In genomic region chr12:104506691-104507401, GRCh38 we compare ENCODE assay signal across 10 cellular contexts. TPM values are rescaled to one million over a fixed set of nuclear protein-coding genes. Genes with fewer than 3 reads are reported as not detected.
DNase-seq lines count a peak whose midpoint lies in the region; ATAC-seq and TF ChIP-seq lines count a peak whose summit lies in the region.
"Had no signal": no experiment of that assay in that cellular context is flagged by ENCODE, and none has a peak within 500 bp of the region (broad histone marks: within the 10 kb centered on the region; RNA-seq: fewer than 3 reads in every experiment).

No MANE protein-coding gene starts in this region.

- H2AFZ ChIP-seq in smooth muscle cell (ENCODE audit: low read depth), result no peak overlapping the region

- TF ChIP-seq CTCF in HEK293 (tag by site-specific recombination; IDR thresholded peaks at IDR 0.05) (no peak), neural crest cell (conservative IDR thresholded peaks at IDR 0.05) (no peak), smooth muscle cell (IDR thresholded peaks at IDR 0.05; ENCODE audit: borderline replicate concordance, insufficient read depth, poor library complexity, severe bottlenecking) (no peak)

- CTCF ChIA-PET in HEK293 (lab: Yijun Ruan, JAX), result interaction anchor here (0.9 kb wide), 1 partner anchor 125 kb away, joined by 3 read pairs; no protein-coding TSS in a partner anchor

- peaks cover 22% of the 10 kb centered on the region for H3K4me1 Mint-ChIP-seq in neural crest cell

- ATAC-seq in esophagus mucosa, result no peak
- ATAC-seq: activated CD4-positive, alpha-beta T cell treated with anti-CD3 and anti-CD28 coated beads for 36 hours had no signal

- H3K4me2 ChIP-seq in smooth muscle cell, result no peak overlapping the region

- 74% methylated on average over 10 of the region's 13 CpGs for WGBS in smooth muscle cell (ENCODE audit: low lambda C conversion rate)

- no peaks in the 10 kb centered on the region for H3K9me3 ChIP-seq in HEK293 (ENCODE audit: control insufficient read depth, insufficient read depth, low read depth, low read length)
- no peaks in the 10 kb centered on the region for H3K9me3 ChIP-seq in smooth muscle cell (replicated peaks; ENCODE audit: low read depth)
- H3K9me3 ChIP-seq: thoracic aorta had no signal

- POLR2A ChIA-PET in HEK293 (lab: Yijun Ruan, JAX), result no interaction called here

- H3K4me3 Mint-ChIP-seq in neural crest cell, result no peak overlapping the region
- H3K4me3 Mint-ChIP-seq: activated CD4-positive, alpha-beta T cell treated with anti-CD3 and anti-CD28 coated beads for 36 hours had no signal

- H3K27ac ChIP-seq in HEK293 (ENCODE audit: extremely low read depth, low read depth, low read length), result no peak overlapping the region
- H3K27ac ChIP-seq in smooth muscle cell (ENCODE audit: low read depth), result no peak overlapping the region
- H3K27ac ChIP-seq: thoracic aorta had no signal

- in situ Hi-C loops in ACHN (cut with HindIII; ENCODE audit: low pct_ligation_motif_present, low pct_unique_long_range_greater_than_20kb, low sequenced_read_pairs), result no loop called here

- H3K27ac Mint-ChIP-seq in neural crest cell (ENCODE audit: unreplicated experiment), result peak overlapping the region; percentile 8
- H3K27ac Mint-ChIP-seq: activated CD4-positive, alpha-beta T cell treated with anti-CD3 and anti-CD28 coated beads for 36 hours had no signal

- DNase-seq in NCI-H2081 (lab: John Stamatoyannopoulos, UW), result peak; percentile 78 to 91
- peak; percentile 89 to 90 for DNase-seq in SHP77 (lab: John Stamatoyannopoulos, UW)
- DNase-seq in neural crest cell (ENCODE audit: low read depth, low spot score), result no peak
- DNase-seq in smooth muscle cell (lab: John Stamatoyannopoulos, UW; ENCODE audit: unreplicated experiment), result no peak
- DNase-seq in ACHN, result no peak
- DNase-seq: activated CD4-positive, alpha-beta T cell treated with anti-CD3 and anti-CD28 coated beads for 36 hours; KG1 had no signal

- no peaks in the 10 kb centered on the region for H3K27me3 ChIP-seq in smooth muscle cell (ENCODE audit: low read depth)

- peaks cover 5% of the 10 kb centered on the region for H3K36me3 Mint-ChIP-seq in neural crest cell (ENCODE audit: low read depth)

- H3K9me3 Mint-ChIP-seq in neural crest cell, result peaks cover 6% of the 10 kb centered on the region

- H3F3A ChIP-seq in smooth muscle cell (ENCODE audit: low read depth), result no peaks in the 10 kb centered on the region

- no peaks in the 10 kb centered on the region for H3K36me3 ChIP-seq in HEK293 (ENCODE audit: control insufficient read depth in 2 of 2, insufficient read depth in 1 of 2, low read length in 2 of 2)
- H3K36me3 ChIP-seq in smooth muscle cell (ENCODE audit: low read depth), result no peaks in the 10 kb centered on the region
- H3K36me3 ChIP-seq: thoracic aorta had no signal

- H4K20me1 ChIP-seq in smooth muscle cell (ENCODE audit: low read depth), result peaks cover 46% of the 10 kb centered on the region

- H3K9ac ChIP-seq in smooth muscle cell (ENCODE audit: low read depth), result no peak overlapping the region

- H3K4me3 ChIP-seq in HEK293 (ENCODE audit: low read depth, low read length) (no peak overlapping the region), smooth muscle cell (no peak overlapping the region)
- H3K4me3 ChIP-seq: thoracic aorta had no signal

- peaks cover 22% of the 10 kb centered on the region for H3K4me1 ChIP-seq in HEK293 (ENCODE audit: control insufficient read depth, insufficient read depth, low read length)
- no peaks in the 10 kb centered on the region for H3K4me1 ChIP-seq in smooth muscle cell (ENCODE audit: low read depth)

- H3K79me2 ChIP-seq in smooth muscle cell (ENCODE audit: low read depth), result no peaks in the 10 kb centered on the region

- no peaks in the 10 kb centered on the region for H3K27me3 Mint-ChIP-seq in neural crest cell (ENCODE audit: low read depth)
- H3K27me3 Mint-ChIP-seq: activated CD4-positive, alpha-beta T cell treated with anti-CD3 and anti-CD28 coated beads for 36 hours had no signal

TF ChIP-seq in HEK293, 187 proteins besides CTCF, POLR2A, EP300 and RAD21:
- TF ChIP-seq ZIC2 (tag by site-specific recombination; IDR thresholded peaks at IDR 0.05) (peak; percentile 31; the same call in 1 of the 2 replicates), ZNF26 (tag by site-specific recombination; IDR thresholded peaks at IDR 0.05) (no peak), ZNF600 (tag by site-specific recombination; IDR thresholded peaks at IDR 0.05) (peak; percentile 69), ZNF221 (tag by site-specific recombination; IDR thresholded peaks at IDR 0.05; ENCODE audit: borderline replicate concordance) (no peak)

RNA-seq across cellular contexts. Expression of gene CHST11, which starts 50.1 kb away (rescaled TPM):
- total RNA-seq in neural crest cell (10.0 and 10.2 TPM in 2 replicates), esophagus mucosa (7.3 TPM), smooth muscle cell (7.7 and 10.2 TPM in 2 replicates)
- 6.9 and 15.9 TPM in 2 replicates for polyA plus RNA-seq in smooth muscle cell

Comparison
In these comparisons a context has a peak if more than half of its experiments do, and no peak if none do; other contexts are left out.
1. DNase-seq: peak in NCI-H2081 (2 of 2) and SHP77 (2 of 2); none in neural crest cell (single experiment), smooth muscle cell (single experiment) and ACHN (single experiment).